13 cellular contexts compared by ENCODE assay signal in genomic region chr1:156894711-156895407, GRCh38. TPM values are rescaled to one million over a fixed set of nuclear protein-coding genes. Genes with fewer than 3 reads are reported as not detected.
DNase-seq lines count a peak whose midpoint lies in the region; ATAC-seq and TF ChIP-seq lines count a peak whose summit lies in the region.
"Had no signal": no experiment of that assay in that cellular context is flagged by ENCODE, and none has a peak within 500 bp of the region (broad histone marks: within the 10 kb centered on the region; RNA-seq: fewer than 3 reads in every experiment).

No MANE protein-coding gene starts in this region.

- in situ Hi-C loops in astrocyte of the cerebellum (cut with HindIII; ENCODE audit: low sequenced_read_pairs), result no loop called here
- in situ Hi-C loops in gastrocnemius medialis (cut with MboI; ENCODE audit: low sequenced_read_pairs in 4 of 4), result loop anchor here in 1 of 4 donors (25.0 kb wide), 1 partner anchor 208 kb away; the partner anchor contains the start of gene NES

- no peaks in the 10 kb centered on the region for H3K36me3 Mint-ChIP-seq in activated naive CD4-positive, alpha-beta T cell treated with anti-CD3 and anti-CD28 coated beads, Interleukin-2, amount 50 U/mL, for 72 hours
- H3K36me3 Mint-ChIP-seq: CD4-positive, alpha-beta memory T cell had no signal

- intact Hi-C loops in left ventricle myocardium inferior (cut with micrococcal nuclease), result no loop called here
- intact Hi-C loops in gastrocnemius medialis (cut with DNase I; ENCODE audit: low total_unique reads), result loop anchor here (5.0 to 10.0 kb wide), 2 partner anchors 58 to 230 kb away; no protein-coding TSS in a partner anchor

- no peak overlapping the region for H3K27ac Mint-ChIP-seq in activated naive CD4-positive, alpha-beta T cell treated with anti-CD3 and anti-CD28 coated beads, Interleukin-2, amount 50 U/mL, for 72 hours
- H3K27ac Mint-ChIP-seq: activated T-helper 2 cell treated with anti-CD3 and anti-CD28 coated beads, Interferon-gamma antibody, Interleukin-2, Interleukin-4, amounts not matched to agents 10 μg/mL and 5 μg/mL and 100 μg/mL, durations not matched to agents 14 hours and 24 hours and 36 hours had no signal

- DNase-seq in CMK (ENCODE audit: low read depth), result peak; percentile 97
- DNase-seq in astrocyte of the cerebellum (ENCODE audit: low read depth), result no peak
- DNase-seq in left ventricle myocardium inferior, result peak; percentile 72
- peak in 1 of 2 donors; percentile 48 for DNase-seq in gastrocnemius medialis
- DNase-seq in stimulated activated CD4-positive, alpha-beta T cell treated with anti-CD3 and anti-CD28 coated beads, Interleukin-4, amount 100 ng/mL, for 24 hours, result no peak
- DNase-seq in DMS153 (lab: John Stamatoyannopoulos, UW), result no peak
- no peak for DNase-seq in activated naive CD4-positive, alpha-beta T cell treated with anti-CD3 and anti-CD28 coated beads, Interleukin-2, amount 50 U/mL, for 72 hours (ENCODE audit: low spot score in 2 of 2)
- no peak for DNase-seq in HuH-7 (ENCODE audit: low spot score)
- DNase-seq: CD4-positive, alpha-beta memory T cell; NCI-H2171 treated with DMSO at 0.1 percent for 48 hours had no signal

- H3K36me3 ChIP-seq in left ventricle myocardium inferior, result no peaks in the 10 kb centered on the region
- H3K36me3 ChIP-seq in gastrocnemius medialis, result no peaks in the 10 kb centered on the region
- H3K36me3 ChIP-seq: neutrophil had no signal

- peak overlapping the region; percentile 94 for H3K27ac ChIP-seq in left ventricle myocardium inferior (replicated peaks)
- peak overlapping the region; percentile 86 to 94 (median 90) for H3K27ac ChIP-seq in gastrocnemius medialis
- H3K27ac ChIP-seq: foreskin keratinocyte, neutrophil had no signal

- peaks cover 46% of the 10 kb centered on the region for H3K27me3 ChIP-seq in left ventricle myocardium inferior (ENCODE audit: low read depth)
- H3K27me3 ChIP-seq in gastrocnemius medialis, result peaks cover 6 to 19% (median 17%) of the 10 kb centered on the region in 3 donors
- H3K27me3 ChIP-seq: foreskin keratinocyte had no signal

- peak in 1 of 2 donors; percentile 1 for TF ChIP-seq POLR2A in gastrocnemius medialis (IDR thresholded peaks at IDR 0.05)

- H3K9me3 Mint-ChIP-seq in activated naive CD4-positive, alpha-beta T cell treated with anti-CD3 and anti-CD28 coated beads, Interleukin-2, amount 50 U/mL, for 72 hours, result no peaks in the 10 kb centered on the region
- H3K9me3 Mint-ChIP-seq: activated T-helper 2 cell treated with anti-CD3 and anti-CD28 coated beads, Interferon-gamma antibody, Interleukin-2, Interleukin-4, amounts not matched to agents 10 μg/mL and 5 μg/mL and 100 μg/mL, durations not matched to agents 14 hours and 24 hours and 36 hours had no signal

- no peaks in the 10 kb centered on the region for H3K9me3 ChIP-seq in left ventricle myocardium inferior (replicated peaks)
- H3K9me3 ChIP-seq in gastrocnemius medialis, result no peaks in the 10 kb centered on the region
- H3K9me3 ChIP-seq: neutrophil had no signal

- H3K4me3 ChIP-seq in astrocyte of the cerebellum (ENCODE audit: low read depth, low read length) (peak overlapping the region; percentile 50), left ventricle myocardium inferior (peak overlapping the region; percentile 72), gastrocnemius medialis (peak overlapping the region; percentile 59 to 65 (median 62))

- ATAC-seq in gastrocnemius medialis, result no peak
- no peak for ATAC-seq in activated naive CD4-positive, alpha-beta T cell treated with anti-CD3 and anti-CD28 coated beads, Interleukin-2, amount 50 U/mL, for 72 hours
- ATAC-seq: foreskin keratinocyte had no signal

- TF ChIP-seq CTCF in astrocyte of the cerebellum (IDR thresholded peaks at IDR 0.05; ENCODE audit: low read depth, low read length, missing control alignments) (no peak), left ventricle myocardium inferior (IDR thresholded peaks at IDR 0.05; ENCODE audit: borderline replicate concordance) (no peak), gastrocnemius medialis (IDR thresholded peaks at IDR 0.05 in 4 of 5, conservative IDR thresholded peaks at IDR 0.05 in 1 of 5) (no peak)

- H3K4me1 ChIP-seq in left ventricle myocardium inferior, result peaks cover 78% of the 10 kb centered on the region
- H3K4me1 ChIP-seq in gastrocnemius medialis, result peaks cover 15 to 17% of the 10 kb centered on the region in 2 donors

RNA-seq across cellular contexts. Expression of gene PEAR1, which starts 1.3 kb away (rescaled TPM):
- total RNA-seq in left ventricle myocardium inferior (7.1 TPM), gastrocnemius medialis (10 to 100 TPM in 1 of 4 donors, 1 to 10 TPM in 3; 4.3 to 11.2 (median 6.0) TPM)
- under 1 TPM; 0.09 to 0.53 TPM for total RNA-seq in activated naive CD4-positive, alpha-beta T cell treated with anti-CD3 and anti-CD28 coated beads, Interleukin-2, amount 50 U/mL, for 72 hours

RNA-seq across cellular contexts. Expression of gene LRRC71, which starts 25.6 kb away (rescaled TPM):
- 0.27 TPM for total RNA-seq in left ventricle myocardium inferior
- not detected for total RNA-seq in gastrocnemius medialis
- total RNA-seq in activated naive CD4-positive, alpha-beta T cell treated with anti-CD3 and anti-CD28 coated beads, Interleukin-2, amount 50 U/mL, for 72 hours, result not detected
- total RNA-seq: activated T-helper 2 cell treated with anti-CD3 and anti-CD28 coated beads, Interferon-gamma antibody, Interleukin-2, Interleukin-4, amounts not matched to agents 10 μg/mL and 5 μg/mL and 100 μg/mL, durations not matched to agents 14 hours and 24 hours and 36 hours; CD4-positive, alpha-beta memory T cell; foreskin keratinocyte had no signal

RNA-seq across cellular contexts. Expression of gene NTRK1, which starts 34.2 kb away (rescaled TPM):
- total RNA-seq in left ventricle myocardium inferior, result 1.0 TPM
- total RNA-seq in gastrocnemius medialis, result under 1 TPM in 2 of 4 donors, not detected in 2; 0.13 to 0.22 TPM
- total RNA-seq in activated naive CD4-positive, alpha-beta T cell treated with anti-CD3 and anti-CD28 coated beads, Interleukin-2, amount 50 U/mL, for 72 hours, result 1 to 10 TPM; 5.3 to 7.2 TPM
- total RNA-seq: foreskin keratinocyte had no signal

RNA-seq across cellular contexts. Expression of gene INSRR, which starts 35.9 kb away (rescaled TPM):
- total RNA-seq in left ventricle myocardium inferior (0.41 TPM), gastrocnemius medialis (not detected)
- under 1 TPM; 0.07 to 0.29 TPM for total RNA-seq in activated naive CD4-positive, alpha-beta T cell treated with anti-CD3 and anti-CD28 coated beads, Interleukin-2, amount 50 U/mL, for 72 hours
- total RNA-seq: foreskin keratinocyte had no signal

Comparison
In these comparisons a context has a peak if more than half of its experiments do, and no peak if none do; other contexts are left out.
1. DNase-seq: peak in CMK (single experiment) and left ventricle myocardium inferior (single experiment); none in astrocyte of the cerebellum (single experiment), stimulated activated CD4-positive, alpha-beta T cell treated with anti-CD3 and anti-CD28 coated beads, Interleukin-4, amount 100 ng/mL, for 24 hours (single experiment), DMS153 (single experiment), activated naive CD4-positive, alpha-beta T cell treated with anti-CD3 and anti-CD28 coated beads, Interleukin-2, amount 50 U/mL, for 72 hours (0 of 2) and HuH-7 (single experiment).
2. Peak in every context shown above with its lines, with median percentiles within 50 percentile points of each other: H3K4me3 ChIP-seq.